10 cellular contexts compared by ENCODE assay signal in the genomic region with DNA sequence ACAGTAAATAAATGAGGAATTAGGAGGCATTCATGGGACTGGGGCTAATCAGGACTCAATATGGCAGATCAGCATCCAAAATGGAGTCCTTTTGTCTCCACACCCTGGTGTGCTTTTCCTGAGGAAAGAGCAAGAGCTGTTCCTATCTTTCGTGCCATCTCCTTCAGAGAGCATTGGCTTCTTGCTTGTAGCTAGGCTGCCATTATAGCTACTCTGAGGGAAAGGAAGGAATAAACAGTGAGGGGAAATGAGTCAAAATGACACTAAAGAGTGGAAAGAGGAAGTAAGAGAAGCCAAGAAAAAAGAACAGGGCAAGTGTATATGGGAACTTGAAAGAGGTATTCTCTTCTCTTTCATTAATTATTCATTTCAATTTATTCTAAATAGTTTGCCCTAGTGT. TPM values are rescaled to one million over a fixed set of nuclear protein-coding genes. Genes with fewer than 3 reads are reported as not detected.
DNase-seq lines count a peak whose midpoint lies in the region; ATAC-seq and TF ChIP-seq lines count a peak whose summit lies in the region.
"Had no signal": no experiment of that assay in that cellular context is flagged by ENCODE, and none has a peak within 500 bp of the region (broad histone marks: within the 10 kb centered on the region; RNA-seq: fewer than 3 reads in every experiment).

No MANE protein-coding gene starts in this region.

- no peaks in the 10 kb centered on the region for H3K4me1 ChIP-seq in CD4-positive, alpha-beta memory T cell (ENCODE audit: insufficient read depth, low read length)

- no peak overlapping the region for H3K27ac Mint-ChIP-seq in activated CD4-positive, alpha-beta memory T cell treated with anti-CD3 and anti-CD28 coated beads, Interleukin-2, amount 10 ng/mL, durations not matched to agents 7 days and 5 days
- H3K27ac Mint-ChIP-seq in CD4-positive, alpha-beta memory T cell: no peak overlapping the region
- H3K27ac Mint-ChIP-seq: brain; stimulated activated naive CD8-positive, alpha-beta T cell treated with anti-CD3 and anti-CD28 coated beads, Interleukin-15, Interleukin-2, amounts not matched to agents 100 ng/mL and 50 ng/mL, for 24 hours had no signal

- peak; percentile 48 for DNase-seq in fibroblast of pulmonary artery (ENCODE audit: low read depth)
- no peak for DNase-seq in activated CD4-positive, alpha-beta memory T cell treated with anti-CD3 and anti-CD28 coated beads, Interleukin-2, amount 10 ng/mL, durations not matched to agents 7 days and 5 days
- no peak for DNase-seq in dorsolateral prefrontal cortex
- DNase-seq in CD4-positive, alpha-beta memory T cell: no peak
- DNase-seq in mucosa of gallbladder (ENCODE audit: low spot score): no peak

- POLR2A ChIA-PET in activated CD4-positive, alpha-beta memory T cell treated with anti-CD3 and anti-CD28 coated beads, Interleukin-2, amount 10 ng/mL, durations not matched to agents 7 days and 5 days (lab: Charles Lee): interaction anchor here (1.0 to 1.6 kb wide), 2 partner anchors 8 to 36 kb away, joined by 4 to 8 read pairs; partner anchors contain the start of genes NMI and RBM43
- POLR2A ChIA-PET in CD4-positive, alpha-beta memory T cell (lab: Charles Lee; ENCODE audit: partially characterized antibody): interaction anchor here (1.1 kb wide), 1 partner anchor 8 kb away, joined by 3 read pairs; the partner anchor contains the start of gene NMI

- intact Hi-C loops in dorsolateral prefrontal cortex (cut with DNase I): no loop called here
- intact Hi-C loops in CD4-positive, alpha-beta memory T cell (cut with micrococcal nuclease): no loop called here

- H3K9me3 ChIP-seq in CD4-positive, alpha-beta memory T cell (ENCODE audit: control insufficient read depth in 1 of 2, low read length in 2 of 2): no peaks in the 10 kb centered on the region

- peaks cover 8% of the 10 kb centered on the region for H3K27me3 Mint-ChIP-seq in activated CD4-positive, alpha-beta memory T cell treated with anti-CD3 and anti-CD28 coated beads, Interleukin-2, amount 10 ng/mL, durations not matched to agents 7 days and 5 days
- H3K27me3 Mint-ChIP-seq in CD4-positive, alpha-beta memory T cell: peaks cover 8 to 14% of the 10 kb centered on the region in 2 donors

- H3K4me1 Mint-ChIP-seq in activated CD4-positive, alpha-beta memory T cell treated with anti-CD3 and anti-CD28 coated beads, Interleukin-2, amount 10 ng/mL, durations not matched to agents 7 days and 5 days: peaks cover 12% of the 10 kb centered on the region
- H3K4me1 Mint-ChIP-seq in CD4-positive, alpha-beta memory T cell: no peaks in the 10 kb centered on the region
- H3K4me1 Mint-ChIP-seq: brain had no signal

- CTCF ChIA-PET in activated CD4-positive, alpha-beta memory T cell treated with anti-CD3 and anti-CD28 coated beads, Interleukin-2, amount 10 ng/mL, durations not matched to agents 7 days and 5 days (lab: Charles Lee): no interaction called here
- CTCF ChIA-PET in CD4-positive, alpha-beta memory T cell (lab: Charles Lee; ENCODE audit: partially characterized antibody): no interaction called here

- peak; percentile 97 for ATAC-seq in GM18502 (IDR thresholded peaks at IDR 0.05; ENCODE audit: poor library complexity, unreplicated experiment)
- ATAC-seq in GM21529 (IDR thresholded peaks at IDR 0.05; ENCODE audit: unreplicated experiment): peak; percentile 98
- peak; percentile 97 for ATAC-seq in HG03558 (IDR thresholded peaks at IDR 0.05; ENCODE audit: extremely low read depth, unreplicated experiment)

- no peaks in the 10 kb centered on the region for H3K36me3 ChIP-seq in CD4-positive, alpha-beta memory T cell (ENCODE audit: insufficient read depth, low read length)

- H3K27ac ChIP-seq in dorsolateral prefrontal cortex: peak overlapping the region in 5 of 59 donors; percentile 1 to 48 (median 4)
- H3K27ac ChIP-seq in CD4-positive, alpha-beta memory T cell (ENCODE audit: low read depth, low read length): no peak overlapping the region

- H3K4me3 ChIP-seq in fibroblast of pulmonary artery (replicated peaks; ENCODE audit: low read depth, low read length) (no peak overlapping the region), dorsolateral prefrontal cortex (no peak overlapping the region)
- no peak overlapping the region for H3K4me3 ChIP-seq in CD4-positive, alpha-beta memory T cell (ENCODE audit: low read length in 2 of 2)

- no peaks in the 10 kb centered on the region for H3K36me3 Mint-ChIP-seq in activated CD4-positive, alpha-beta memory T cell treated with anti-CD3 and anti-CD28 coated beads, Interleukin-2, amount 10 ng/mL, durations not matched to agents 7 days and 5 days (ENCODE audit: low read depth)
- no peaks in the 10 kb centered on the region for H3K36me3 Mint-ChIP-seq in CD4-positive, alpha-beta memory T cell
- H3K36me3 Mint-ChIP-seq: brain had no signal

- no peak for TF ChIP-seq CTCF in fibroblast of pulmonary artery (IDR thresholded peaks at IDR 0.05; ENCODE audit: low read length, missing control alignments)
- no peak for TF ChIP-seq CTCF in dorsolateral prefrontal cortex (IDR thresholded peaks at IDR 0.05 in 54 of 56, conservative IDR thresholded peaks at IDR 0.05 in 2 of 56; ENCODE audit: low read depth in 1 of 56, partially characterized antibody in 56 of 56)

- H3K9me3 Mint-ChIP-seq in activated CD4-positive, alpha-beta memory T cell treated with anti-CD3 and anti-CD28 coated beads, Interleukin-2, amount 10 ng/mL, durations not matched to agents 7 days and 5 days: peaks cover 6% of the 10 kb centered on the region
- peaks cover 0 to 2% (median 0%) of the 10 kb centered on the region in 8 donors for H3K9me3 Mint-ChIP-seq in CD4-positive, alpha-beta memory T cell
- H3K9me3 Mint-ChIP-seq: stimulated activated naive CD8-positive, alpha-beta T cell treated with anti-CD3 and anti-CD28 coated beads, Interleukin-15, Interleukin-2, amounts not matched to agents 100 ng/mL and 50 ng/mL, for 24 hours had no signal

- no peak overlapping the region for H3K4me3 Mint-ChIP-seq in activated CD4-positive, alpha-beta memory T cell treated with anti-CD3 and anti-CD28 coated beads, Interleukin-2, amount 10 ng/mL, durations not matched to agents 7 days and 5 days
- H3K4me3 Mint-ChIP-seq in CD4-positive, alpha-beta memory T cell: no peak overlapping the region
- H3K4me3 Mint-ChIP-seq: brain; stimulated activated naive CD8-positive, alpha-beta T cell treated with anti-CD3 and anti-CD28 coated beads, Interleukin-15, Interleukin-2, amounts not matched to agents 100 ng/mL and 50 ng/mL, for 24 hours had no signal

- no peaks in the 10 kb centered on the region for H3K27me3 ChIP-seq in dorsolateral prefrontal cortex
- H3K27me3 ChIP-seq in CD4-positive, alpha-beta memory T cell (ENCODE audit: insufficient read depth, low read length): no peaks in the 10 kb centered on the region

RNA-seq across cellular contexts. Expression of gene NMI, which starts 8.4 kb away (rescaled TPM):
- 10 to 100 TPM; 70.5 to 77.0 TPM for total RNA-seq in activated CD4-positive, alpha-beta memory T cell treated with anti-CD3 and anti-CD28 coated beads, Interleukin-2, amount 10 ng/mL, durations not matched to agents 7 days and 5 days
- 1 to 10 TPM in 118 of 120 experiments, under 1 TPM in 2; 0.68 to 9.3 (median 2.9) TPM for total RNA-seq in dorsolateral prefrontal cortex
- total RNA-seq in CD4-positive, alpha-beta memory T cell: 10 to 100 TPM; 38.6 to 40.0 TPM
- 10 to 100 TPM; 44.3 to 60.8 TPM for polyA plus RNA-seq in CD4-positive, alpha-beta memory T cell
- total RNA-seq in mucosa of gallbladder: 15.9 TPM

RNA-seq across cellular contexts. Expression of gene RBM43, which starts 36.2 kb away (rescaled TPM):
- total RNA-seq in activated CD4-positive, alpha-beta memory T cell treated with anti-CD3 and anti-CD28 coated beads, Interleukin-2, amount 10 ng/mL, durations not matched to agents 7 days and 5 days: 1 to 10 TPM; 8.5 to 8.9 TPM
- total RNA-seq in dorsolateral prefrontal cortex (1 to 10 TPM; 2.0 to 7.1 (median 4.5) TPM), mucosa of gallbladder (8.8 TPM)
- 10 to 100 TPM; 18.2 to 20.7 TPM for total RNA-seq in CD4-positive, alpha-beta memory T cell
- polyA plus RNA-seq in CD4-positive, alpha-beta memory T cell: 1 to 10 TPM; 2.2 to 4.6 TPM

RNA-seq across cellular contexts. Expression of gene TNFAIP6, which starts 59.5 kb away (rescaled TPM):
- not detected for total RNA-seq in activated CD4-positive, alpha-beta memory T cell treated with anti-CD3 and anti-CD28 coated beads, Interleukin-2, amount 10 ng/mL, durations not matched to agents 7 days and 5 days
- total RNA-seq in dorsolateral prefrontal cortex: 1 to 10 TPM in 90 of 120 experiments, under 1 TPM in 26, not detected in 4; 0.39 to 6.6 (median 1.5) TPM
- total RNA-seq in CD4-positive, alpha-beta memory T cell: not detected
- polyA plus RNA-seq in CD4-positive, alpha-beta memory T cell: not detected
- total RNA-seq in mucosa of gallbladder: 1.4 TPM
